Comparison of ENCODE assay signal across 25 cellular contexts in the genomic region with DNA sequence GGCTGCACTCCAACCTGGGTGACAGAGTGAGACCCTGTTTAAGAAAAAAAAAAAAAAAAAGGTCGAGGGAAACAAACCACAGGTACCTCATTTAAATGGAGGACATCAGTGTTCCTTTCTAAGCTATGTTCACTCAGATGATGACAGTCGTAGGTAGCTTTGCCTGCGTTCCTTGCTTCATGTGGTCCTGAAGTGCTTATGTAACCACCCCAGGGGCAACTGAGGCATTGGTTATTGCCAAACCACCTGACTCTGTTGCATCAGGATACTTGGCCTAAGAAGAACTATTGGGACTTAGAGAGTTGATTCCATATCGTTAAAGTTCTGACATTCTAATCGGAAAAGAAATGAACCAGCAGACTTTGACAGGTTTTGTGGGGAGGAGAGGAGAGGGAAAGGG. TPM values are rescaled to one million over a fixed set of nuclear protein-coding genes. Genes with fewer than 3 reads are reported as not detected.
DNase-seq lines count a peak whose midpoint lies in the region; ATAC-seq, FAIRE-seq and TF ChIP-seq lines count a peak whose summit lies in the region.
"Had no signal": no experiment of that assay in that cellular context is flagged by ENCODE, and none has a peak within 500 bp of the region (broad histone marks: within the 10 kb centered on the region; RNA-seq: fewer than 3 reads in every experiment).

No MANE protein-coding gene starts in this region.

- no peak overlapping the region for H3K27ac Mint-ChIP-seq in activated T-cell treated with anti-CD3 and anti-CD28 coated beads, Interleukin-2, amount 50 U/mL, for 24 hours
- H3K27ac Mint-ChIP-seq: CD14-positive monocyte had no signal

- no peak overlapping the region for H3K4me2 ChIP-seq in mammary epithelial cell (ENCODE audit: insufficient read depth, low read depth, low read length)
- H3K4me2 ChIP-seq: KMS-11 had no signal

- FAIRE-seq in pancreas (lab: Jason Lieb, UNC) = no peak
- FAIRE-seq: GM12878 had no signal

- WGBS in mammary epithelial cell (ENCODE audit: low coverage, missing lambda C conversion rate) = 78% methylated on average over 5 of the region's 5 CpGs
- 20 to 22% methylated on average over 5 of the region's 5 CpGs for WGBS in pancreas, 2 donors

- intact Hi-C loops in breast epithelium (cut with DNase I; ENCODE audit: low total_unique reads) (loop anchor here (10.0 kb wide), 1 partner anchor 187 kb away; no protein-coding TSS in a partner anchor), mammary epithelial cell (cut with micrococcal nuclease) (no loop called here), pancreas (cut with DNase I) (loop anchor here in 2 of 3 donors (10.0 kb wide), 1 partner anchor 47 kb away; a partner anchor contains a TSS), A673 (cut with micrococcal nuclease; ENCODE audit: unreplicated experiment) (no loop called here)

- H3K27me3 ChIP-seq in breast epithelium (no peaks in the 10 kb centered on the region), mammary epithelial cell (ENCODE audit: insufficient read depth, low read length) (peaks cover 6% of the 10 kb centered on the region), pancreas (no peaks in the 10 kb centered on the region), A673 (replicated peaks; ENCODE audit: insufficient read depth, low read depth, low read length, poor library complexity) (no peaks in the 10 kb centered on the region)
- H3K27me3 ChIP-seq: BE2C had no signal

- POLR2A ChIA-PET in A673 (lab: Charles Lee; ENCODE audit: low non-redundant PET) = no interaction called here

- H3K36me3 Mint-ChIP-seq in activated T-cell treated with anti-CD3 and anti-CD28 coated beads, Interleukin-2, amount 50 U/mL, for 24 hours (ENCODE audit: low read depth) = no peaks in the 10 kb centered on the region
- H3K36me3 Mint-ChIP-seq: CD14-positive monocyte, IgD-negative memory B cell had no signal

- no peaks in the 10 kb centered on the region for H3K9me3 Mint-ChIP-seq in activated T-cell treated with anti-CD3 and anti-CD28 coated beads, Interleukin-2, amount 50 U/mL, for 24 hours
- H3K9me3 Mint-ChIP-seq: H9, IgD-negative memory B cell had no signal

- H2AFZ ChIP-seq in mammary epithelial cell (ENCODE audit: low read depth, low read length) = no peak overlapping the region
- H2AFZ ChIP-seq: GM23248 had no signal

- H3K27me3 Mint-ChIP-seq in activated T-cell treated with anti-CD3 and anti-CD28 coated beads, Interleukin-2, amount 50 U/mL, for 24 hours = no peaks in the 10 kb centered on the region

- H3K4me1 Mint-ChIP-seq in activated T-cell treated with anti-CD3 and anti-CD28 coated beads, Interleukin-2, amount 50 U/mL, for 24 hours (ENCODE audit: low read depth) = peaks cover 9% of the 10 kb centered on the region

- H3K27ac ChIP-seq in breast epithelium (peak overlapping the region; percentile 36 to 74), mammary epithelial cell (ENCODE audit: insufficient read depth, low read depth, low read length) (no peak overlapping the region), pancreas (peak overlapping the region; percentile 53 to 77 (median 64)), A673 (ENCODE audit: low read depth, low read length, poor library complexity, severe bottlenecking) (no peak overlapping the region)
- H3K27ac ChIP-seq: 22Rv1, GM23248, KMS-11 had no signal

- CTCF ChIA-PET in mammary epithelial cell (lab: Charles Lee; ENCODE audit: low non-redundant PET) (no interaction called here), A673 (lab: Charles Lee) (no interaction called here)

- TF ChIP-seq POLR2A in breast epithelium (IDR thresholded peaks at IDR 0.05) = no peak

- no peak for DNase-seq in breast epithelium (ENCODE audit: low spot score in 2 of 2)
- no peak for DNase-seq in mammary epithelial cell
- peak; percentile 66 for DNase-seq in left lobe of liver (ENCODE audit: low spot score)
- no peak for DNase-seq in pancreas
- no peak for DNase-seq in activated T-cell treated with anti-CD3 and anti-CD28 coated beads, Interleukin-2, amount 50 U/mL, for 24 hours
- no peak for DNase-seq in A673 (ENCODE audit: low spot score)
- DNase-seq in foreskin melanocyte = no peak
- DNase-seq in nucleus accumbens (lab: John Stamatoyannopoulos, UW) = no peak
- DNase-seq: ACHN; BE2C; CD8-positive, alpha-beta memory T cell; DMS 273 treated with DMSO at 0.1 percent for 48 hours; EL; GDM1; GM23248; H9; MM.1S; NCI-H526 treated with DMSO at 0.1 percent for 48 hours; Right ventricle myocardium superior; RPMI8226 had no signal

- H3K4me1 ChIP-seq in breast epithelium (no peaks in the 10 kb centered on the region), mammary epithelial cell (ENCODE audit: insufficient read depth, low read length) (peaks cover 7% of the 10 kb centered on the region), pancreas (peaks cover 55 to 71% (median 60%) of the 10 kb centered on the region in 3 donors), A673 (ENCODE audit: insufficient read depth, low read length, poor library complexity, severe bottlenecking) (peaks cover 25% of the 10 kb centered on the region)
- H3K4me1 ChIP-seq: BE2C had no signal

- in situ Hi-C loops in mammary epithelial cell (cut with MboI; ENCODE audit: low sequenced_read_pairs in 2 of 2) = loop anchor here (10.0 to 25.0 kb wide), 3 partner anchors 187 to 300 kb away; no protein-coding TSS in a partner anchor

- no peak for TF ChIP-seq CTCF in breast epithelium (IDR thresholded peaks at IDR 0.05)
- no peak for TF ChIP-seq CTCF in mammary epithelial cell (conservative IDR thresholded peaks at IDR 0.05 in 1 of 2, IDR thresholded peaks at IDR 0.05 in 1 of 2; ENCODE audit: extremely low read depth in 1 of 2, insufficient read depth in 1 of 2, low read depth in 1 of 2, low read length in 2 of 2)
- no peak for TF ChIP-seq CTCF in pancreas (IDR thresholded peaks at IDR 0.05)
- no peak for TF ChIP-seq CTCF in A673 (conservative IDR thresholded peaks at IDR 0.05; ENCODE audit: low read depth, low read length)

- no peak overlapping the region for H3K4me3 Mint-ChIP-seq in activated T-cell treated with anti-CD3 and anti-CD28 coated beads, Interleukin-2, amount 50 U/mL, for 24 hours
- H3K4me3 Mint-ChIP-seq: CD14-positive monocyte; CD8-positive, alpha-beta memory T cell; H9 had no signal

- no peaks in the 10 kb centered on the region for H4K20me1 ChIP-seq in mammary epithelial cell (ENCODE audit: insufficient read depth, low read length)

- no peak overlapping the region for H3K4me3 ChIP-seq in breast epithelium
- no peak overlapping the region for H3K4me3 ChIP-seq in mammary epithelial cell (replicated peaks in 1 of 3; ENCODE audit: insufficient read depth in 1 of 3, low read depth in 2 of 3, low read length in 3 of 3)
- no peak overlapping the region for H3K4me3 ChIP-seq in pancreas
- H3K4me3 ChIP-seq in A673 (ENCODE audit: low read depth, low read length, poor library complexity, severe bottlenecking) = no peak overlapping the region
- H3K4me3 ChIP-seq: GM12878, GM23248 had no signal

- H3K9me3 ChIP-seq in breast epithelium (no peaks in the 10 kb centered on the region), mammary epithelial cell (replicated peaks; ENCODE audit: insufficient read depth, low read length) (no peaks in the 10 kb centered on the region), pancreas (no peaks in the 10 kb centered on the region), A673 (ENCODE audit: low read depth, low read length, poor library complexity, severe bottlenecking) (no peaks in the 10 kb centered on the region)
- H3K9me3 ChIP-seq: BE2C had no signal

- H3K36me3 ChIP-seq in breast epithelium (no peaks in the 10 kb centered on the region), mammary epithelial cell (ENCODE audit: insufficient read depth, low read length) (no peaks in the 10 kb centered on the region), pancreas (no peaks in the 10 kb centered on the region), A673 (ENCODE audit: insufficient read depth, low read length, poor library complexity, severe bottlenecking) (no peaks in the 10 kb centered on the region)
- H3K36me3 ChIP-seq: BE2C had no signal

- no peaks in the 10 kb centered on the region for H3K79me2 ChIP-seq in mammary epithelial cell (ENCODE audit: insufficient read depth, low read length)

- BruUV-seq in mammary epithelial cell (replicated peaks; lab: Mats Ljungman, UMichigan) = no TSS peak
- no TSS peak for BruUV-seq in A673 (replicated peaks; lab: Mats Ljungman, UMichigan)

- ATAC-seq in left lobe of liver (peak; percentile 56), pancreas (peak in 3 of 4 donors; percentile 5 to 9 (median 7))
- ATAC-seq: GM12878 had no signal

- H3K9ac ChIP-seq in mammary epithelial cell (ENCODE audit: insufficient read depth, low read length) = no peak overlapping the region
- H3K9ac ChIP-seq: GM23248, KMS-11 had no signal

- dilution Hi-C loops in mammary epithelial cell (cut with HindIII; ENCODE audit: low sequenced_read_pairs) = no loop called here

RNA-seq across cellular contexts. Expression of a gene that starts 51.7 kb away (rescaled TPM):
- 10 to 100 TPM in 2 of 3 donors, 1 to 10 TPM in 1; 6.6 to 84.7 (median 58.7) TPM for total RNA-seq in breast epithelium
- total RNA-seq in mammary epithelial cell = under 1 TPM; 0.50 to 0.52 TPM
- polyA plus RNA-seq in mammary epithelial cell = 0.32 TPM
- not detected for polyA minus RNA-seq in mammary epithelial cell
- total RNA-seq in left lobe of liver = 24.7 TPM
- 10 to 100 TPM; 38.1 to 65.7 (median 53.9) TPM for total RNA-seq in pancreas
- 10 to 100 TPM; 46.0 to 71.2 TPM for polyA plus RNA-seq in pancreas
- 55.4 and 58.2 TPM in 2 replicates for total RNA-seq in A673 (2021)

Comparison
In these comparisons a context has a peak if more than half of its experiments do, and no peak if none do; other contexts are left out.
1. H3K27ac ChIP-seq: peak in breast epithelium (2 of 2) and pancreas (4 of 4); none in mammary epithelial cell (single experiment) and A673 (single experiment).
2. RNA of a gene that starts 51.7 kb away (total RNA-seq): 6.6 to 84.7 TPM in breast epithelium, 55.4 to 58.2 TPM in A673, 38.1 to 65.7 TPM in pancreas and 24.7 TPM in left lobe of liver (single experiment); 0.50 to 0.52 TPM in mammary epithelial cell; every median in the first group is over 4 times any median in the second.
3. intact Hi-C loops: an anchor here in breast epithelium (10.0 kb wide) and pancreas (10.0 kb wide); none called in mammary epithelial cell and A673.